ENCODE assay signal across 17 cellular contexts in the genomic region with DNA sequence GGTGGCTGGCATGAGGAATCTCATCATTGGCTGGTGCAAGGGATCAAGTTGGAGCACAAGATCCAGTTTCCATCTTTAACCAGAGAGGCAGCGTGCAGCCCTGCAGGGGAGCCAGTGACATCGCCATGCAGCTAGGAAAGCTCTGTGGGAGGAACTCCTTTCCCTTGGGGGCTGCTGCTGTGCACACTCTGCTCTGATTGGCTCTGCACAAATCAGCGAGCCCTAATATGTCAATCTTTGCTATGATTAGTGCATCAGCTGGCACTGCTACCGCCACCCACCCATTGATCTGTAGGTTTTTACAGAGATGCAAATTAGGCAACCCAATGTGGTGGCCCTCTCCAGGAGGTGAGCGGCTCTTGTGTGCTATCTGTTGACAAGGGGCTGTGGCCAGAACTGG.
"Had no signal": no experiment of that assay in that cellular context is flagged by ENCODE, and none has a peak within 500 bp of the region (broad histone marks: within the 10 kb centered on the region; RNA-seq: fewer than 3 reads in every experiment).

No MANE protein-coding gene starts in this region.

- H3K27ac Mint-ChIP-seq: activated naive CD4-positive, alpha-beta T cell treated with anti-CD3 and anti-CD28 coated beads for 36 hours; activated T-helper 17 cell treated with anti-CD3 and anti-CD28 coated beads, Interleukin-2, amount 50 U/mL, for 72 hours; endodermal cell had no signal

- DNase-seq: activated CD4-positive, CD25-positive, alpha-beta regulatory T cell treated with anti-CD3 and anti-CD28 coated beads, Interleukin-2, amount 50 U/mL, for 72 hours; activated naive CD4-positive, alpha-beta T cell treated with anti-CD3 and anti-CD28 coated beads for 36 hours; endodermal cell; heart right ventricle; occipital lobe; right cardiac atrium; stimulated activated CD4-positive, alpha-beta T cell treated with anti-CD3 and anti-CD28 coated beads, Interleukin-15, amount 100 ng/mL, for 24 hours; stimulated activated CD4-positive, alpha-beta T cell treated with anti-CD3 and anti-CD28 coated beads, Interleukin-4, amount 100 ng/mL, for 1 hour; stimulated activated naive CD4-positive, alpha-beta T cell; T-helper 9 cell; trophoblast cell had no signal

- H3K4me1 ChIP-seq: ascending aorta had no signal

- H3K9me3 ChIP-seq: ascending aorta, heart right ventricle had no signal

- H3K27me3 ChIP-seq: ascending aorta had no signal

- FAIRE-seq: bronchial epithelial cell, frontal cortex had no signal

- H3K4me3 Mint-ChIP-seq: activated naive CD4-positive, alpha-beta T cell treated with anti-CD3 and anti-CD28 coated beads for 36 hours; endodermal cell; natural killer cell treated with Interleukin-12 subunit alpha and Interleukin-12 subunit beta and Interleukin-15 and Interleukin-18, amount 100 ng/mL, for 72 hours had no signal

- H3K9me3 Mint-ChIP-seq: activated naive CD4-positive, alpha-beta T cell treated with anti-CD3 and anti-CD28 coated beads for 36 hours; activated T-helper 17 cell treated with anti-CD3 and anti-CD28 coated beads, Interleukin-2, amount 50 U/mL, for 72 hours; natural killer cell treated with Interleukin-12 subunit alpha and Interleukin-12 subunit beta and Interleukin-15 and Interleukin-18, amount 100 ng/mL, for 72 hours had no signal

- ATAC-seq: heart right ventricle; natural killer cell treated with Interleukin-12 subunit alpha and Interleukin-12 subunit beta and Interleukin-15 and Interleukin-18, amount 100 ng/mL, for 72 hours; right cardiac atrium had no signal

- H3K4me3 ChIP-seq: ascending aorta, heart right ventricle, skin epidermis had no signal

- H3K4me1 Mint-ChIP-seq: endodermal cell had no signal

- H3K36me3 Mint-ChIP-seq: natural killer cell treated with Interleukin-12 subunit alpha and Interleukin-12 subunit beta and Interleukin-15 and Interleukin-18, amount 100 ng/mL, for 72 hours had no signal

- H3K36me3 ChIP-seq: ascending aorta, heart right ventricle had no signal

- H3K27ac ChIP-seq: ascending aorta, heart right ventricle, skin epidermis had no signal
